1 cellular context compared by ENCODE assay signal in genomic region chr11:66789097-66789890, GRCh38.
TF ChIP-seq lines count a peak whose summit lies in the region.

No MANE protein-coding gene starts in this region.

TF ChIP-seq in SK-N-SH treated with all-trans-retinoic acid at 6 μM for 48 hours, 23 proteins besides CTCF, POLR2A, EP300 and RAD21 (continued from another document):
- TF ChIP-seq ZFP3 (CRISPR knock-in tag; IDR thresholded peaks at IDR 0.05): no peak
- no peak for TF ChIP-seq CREB5 (CRISPR knock-in tag; IDR thresholded peaks at IDR 0.05; ENCODE audit: low read depth)
